12 cellular contexts compared by ENCODE assay signal in genomic region chr7:45028920-45029344, GRCh38. TPM values are rescaled to one million over a fixed set of nuclear protein-coding genes. Genes with fewer than 3 reads are reported as not detected.
DNase-seq lines count a peak whose midpoint lies in the region; ATAC-seq and TF ChIP-seq lines count a peak whose summit lies in the region.
"Had no signal": no experiment of that assay in that cellular context is flagged by ENCODE, and none has a peak within 500 bp of the region (broad histone marks: within the 10 kb centered on the region; RNA-seq: fewer than 3 reads in every experiment).

No MANE protein-coding gene starts in this region.

- 43 to 60% (median 52%) methylated on average over 7 of the region's 7 CpGs for WGBS in spleen, 5 donors
- WGBS in sigmoid colon, 2 donors = 58 to 86% methylated on average over 7 of the region's 7 CpGs

- H3K4me1 Mint-ChIP-seq in activated CD4-positive, alpha-beta T cell treated with anti-CD3 and anti-CD28 coated beads, Interleukin-2, amount 10 ng/mL, durations not matched to agents 24 days and 14 days = peaks cover 78% of the 10 kb centered on the region

- no peaks in the 10 kb centered on the region for H3K27me3 Mint-ChIP-seq in activated CD4-positive, alpha-beta T cell treated with anti-CD3 and anti-CD28 coated beads, Interleukin-2, amount 10 ng/mL, durations not matched to agents 24 days and 14 days

- H2AFZ ChIP-seq in MM.1S (ENCODE audit: low read length) = no peak overlapping the region

- H3K27me3 ChIP-seq in MM.1S (replicated peaks; ENCODE audit: insufficient read depth, low read length) (no peaks in the 10 kb centered on the region), colonic mucosa (no peaks in the 10 kb centered on the region), spleen (replicated peaks in 1 of 7) (no peaks in the 10 kb centered on the region), sigmoid colon (no peaks in the 10 kb centered on the region)
- H3K27me3 ChIP-seq: thyroid gland had no signal

- H4K20me1 ChIP-seq in MM.1S (ENCODE audit: insufficient read depth, low read length) = 0 out of 2 replicates have a peak, but pooled peaks cover 10% of the 10 kb centered on the region

- no peaks in the 10 kb centered on the region for H3K9me2 ChIP-seq in MM.1S (replicated peaks; ENCODE audit: insufficient read depth, low read length)

- peaks cover 92% of the 10 kb centered on the region for H3K79me2 ChIP-seq in MM.1S (ENCODE audit: low read length)

- DNase-seq in activated CD4-positive, alpha-beta T cell treated with anti-CD3 and anti-CD28 coated beads, Interleukin-2, amount 10 ng/mL, durations not matched to agents 24 days and 14 days = no peak
- DNase-seq in activated CD4-positive, alpha-beta T cell treated with anti-CD3 and anti-CD28 coated beads, Interleukin-2, amount 50 U/mL, for 4 hours = no peak
- DNase-seq in MM.1S (no peak), colonic mucosa (no peak), spleen (no peak), germinal center (ENCODE audit: low spot score) (no peak), sigmoid colon (no peak)
- DNase-seq: thyroid gland had no signal

- TF ChIP-seq POLR2A in spleen (IDR thresholded peaks at IDR 0.05) = no peak
- TF ChIP-seq POLR2A in sigmoid colon (IDR thresholded peaks at IDR 0.05) = no peak

- no peak for ATAC-seq in HG03439 (IDR thresholded peaks at IDR 0.05; ENCODE audit: unreplicated experiment)
- ATAC-seq: A549 had no signal

- H3K9ac ChIP-seq in MM.1S (ENCODE audit: low read length) (no peak overlapping the region), colonic mucosa (ENCODE audit: low read depth in 2 of 2, low read length in 2 of 2) (no peak overlapping the region)

- H3K4me1 ChIP-seq in MM.1S (ENCODE audit: low read length) (peaks cover 58% of the 10 kb centered on the region), colonic mucosa (no peaks in the 10 kb centered on the region), spleen (peaks cover 44 to 89% (median 73%) of the 10 kb centered on the region in 6 donors), sigmoid colon (no peaks in the 10 kb centered on the region)
- H3K4me1 ChIP-seq: thyroid gland had no signal

- peaks cover 51% of the 10 kb centered on the region for H3K36me3 Mint-ChIP-seq in activated CD4-positive, alpha-beta T cell treated with anti-CD3 and anti-CD28 coated beads, Interleukin-2, amount 10 ng/mL, durations not matched to agents 24 days and 14 days (ENCODE audit: low read depth)

- H3F3A ChIP-seq in MM.1S (ENCODE audit: insufficient read depth, low read length) = peaks cover 26% of the 10 kb centered on the region

- no peak for TF ChIP-seq EP300 in sigmoid colon (IDR thresholded peaks at IDR 0.05)

- H3K4me3 ChIP-seq in MM.1S (ENCODE audit: low read length) (peak overlapping the region; percentile 60), colonic mucosa (peak overlapping the region; percentile 23), spleen (peak overlapping the region; percentile 36 to 88 (median 60)), sigmoid colon (peak overlapping the region in 1 of 4 donors; percentile 18)
- H3K4me3 ChIP-seq: A549, thyroid gland had no signal

- H3K4me3 Mint-ChIP-seq in activated CD4-positive, alpha-beta T cell treated with anti-CD3 and anti-CD28 coated beads, Interleukin-2, amount 10 ng/mL, durations not matched to agents 24 days and 14 days = peak overlapping the region; percentile 85

- no peaks in the 10 kb centered on the region for H3K9me3 Mint-ChIP-seq in activated CD4-positive, alpha-beta T cell treated with anti-CD3 and anti-CD28 coated beads, Interleukin-2, amount 10 ng/mL, durations not matched to agents 24 days and 14 days

- TF ChIP-seq CTCF in MM.1S (IDR thresholded peaks at IDR 0.05; ENCODE audit: low read length) = no peak
- TF ChIP-seq CTCF in colonic mucosa (IDR thresholded peaks at IDR 0.05) = no peak
- no peak for TF ChIP-seq CTCF in spleen (IDR thresholded peaks at IDR 0.05 in 8 of 11, conservative IDR thresholded peaks at IDR 0.05 in 3 of 11)
- no peak for TF ChIP-seq CTCF in sigmoid colon (IDR thresholded peaks at IDR 0.05)

- no peaks in the 10 kb centered on the region for H3K9me3 ChIP-seq in MM.1S (replicated peaks; ENCODE audit: insufficient read depth, low read length)
- no peaks in the 10 kb centered on the region for H3K9me3 ChIP-seq in colonic mucosa
- peaks cover 0 to 5% (median 0%) of the 10 kb centered on the region in 8 donors for H3K9me3 ChIP-seq in spleen
- no peaks in the 10 kb centered on the region for H3K9me3 ChIP-seq in sigmoid colon
- H3K9me3 ChIP-seq: A549, thyroid gland had no signal

- no peaks in the 10 kb centered on the region; the same call in 1 of the 2 replicates for H3K36me3 ChIP-seq in MM.1S (replicated peaks; ENCODE audit: insufficient read depth, low read length)
- no peaks in the 10 kb centered on the region for H3K36me3 ChIP-seq in colonic mucosa
- H3K36me3 ChIP-seq in spleen = peaks cover 0 to 55% (median 2%) of the 10 kb centered on the region in 6 donors
- peaks cover 0 to 21% (median 7%) of the 10 kb centered on the region in 4 donors for H3K36me3 ChIP-seq in sigmoid colon
- H3K36me3 ChIP-seq: thyroid gland had no signal

- H3K4me2 ChIP-seq in MM.1S (ENCODE audit: low read depth, low read length) = peak overlapping the region; percentile 92; the same call in 1 of the 2 replicates
- H3K4me2 ChIP-seq: A549 had no signal

- intact Hi-C loops in activated CD4-positive, alpha-beta T cell treated with anti-CD3 and anti-CD28 coated beads, Interleukin-2, amount 10 ng/mL, durations not matched to agents 24 days and 14 days (cut with micrococcal nuclease) = loop anchor here (1.0 to 5.0 kb wide), 5 partner anchors 16 to 168 kb away; no protein-coding TSS in a partner anchor
- intact Hi-C loops in colonic mucosa (cut with DNase I) (no loop called here), spleen (cut with DNase I; ENCODE audit: low total_unique reads) (loop anchor here (10.0 kb wide), 1 partner anchor 54 kb away; the partner anchor contains the start of gene MYO1G), sigmoid colon (cut with DNase I) (no loop called here)

- H3K27ac Mint-ChIP-seq in activated CD4-positive, alpha-beta T cell treated with anti-CD3 and anti-CD28 coated beads, Interleukin-2, amount 10 ng/mL, durations not matched to agents 24 days and 14 days = peak overlapping the region; percentile 85

- H3K27ac ChIP-seq in MM.1S (ENCODE audit: low read length) (no peak overlapping the region), colonic mucosa (no peak overlapping the region), spleen (peak overlapping the region in 6 of 8 donors; percentile 81 to 95 (median 92)), sigmoid colon (no peak overlapping the region)
- H3K27ac ChIP-seq: A549, thyroid gland had no signal

RNA-seq across cellular contexts. Expression of gene CCM2, which starts 28.9 kb away (rescaled TPM):
- total RNA-seq in activated CD4-positive, alpha-beta T cell treated with anti-CD3 and anti-CD28 coated beads, Interleukin-2, amount 10 ng/mL, durations not matched to agents 24 days and 14 days = 59.2 and 63.1 TPM in 2 replicates
- total RNA-seq in colonic mucosa (10 to 100 TPM; 34.8 to 38.0 TPM), spleen (10 to 100 TPM; 67.8 to 94.2 (median 80.9) TPM), sigmoid colon (10 to 100 TPM; 28.1 to 40.7 (median 36.3) TPM)
- polyA plus RNA-seq in spleen (100 to 1,000 TPM in 2 of 3 donors, 10 to 100 TPM in 1; 80.8 to 108 (median 107) TPM), sigmoid colon (10 to 100 TPM; 29.1 to 54.2 (median 29.4) TPM)

RNA-seq across cellular contexts. Expression of gene MYO1G, which starts 50.1 kb away (rescaled TPM):
- total RNA-seq in activated CD4-positive, alpha-beta T cell treated with anti-CD3 and anti-CD28 coated beads, Interleukin-2, amount 10 ng/mL, durations not matched to agents 24 days and 14 days = 283 and 290 TPM in 2 replicates
- total RNA-seq in colonic mucosa (1 to 10 TPM; 2.1 to 3.6 TPM), spleen (10 to 100 TPM; 36.4 to 68.6 (median 62.1) TPM), sigmoid colon (1 to 10 TPM; 1.1 to 3.4 (median 1.1) TPM)
- polyA plus RNA-seq in spleen (10 to 100 TPM; 27.9 to 61.1 (median 45.6) TPM), sigmoid colon (10 to 100 TPM in 1 of 3 donors, 1 to 10 TPM in 2; 2.4 to 19.5 (median 2.8) TPM)
- total RNA-seq: epithelial cell of proximal tubule, renal cortical epithelial cell had no signal

RNA-seq across cellular contexts. Expression of gene NACAD, which starts 59.8 kb away (rescaled TPM):
- 0.09 and 0.31 TPM in 2 replicates for total RNA-seq in activated CD4-positive, alpha-beta T cell treated with anti-CD3 and anti-CD28 coated beads, Interleukin-2, amount 10 ng/mL, durations not matched to agents 24 days and 14 days
- total RNA-seq in colonic mucosa = 1 to 10 TPM; 1.0 to 3.3 TPM
- 1 to 10 TPM; 1.2 to 6.2 (median 3.4) TPM for total RNA-seq in spleen
- 1 to 10 TPM in 1 of 3 donors, under 1 TPM in 2; 0.30 to 1.0 (median 0.30) TPM for polyA plus RNA-seq in spleen
- 1 to 10 TPM; 3.2 to 8.9 (median 4.9) TPM for total RNA-seq in sigmoid colon
- 1 to 10 TPM in 1 of 3 donors, under 1 TPM in 2; 0.23 to 1.9 (median 0.60) TPM for polyA plus RNA-seq in sigmoid colon

Comparison
In these comparisons a context has a peak if more than half of its experiments do, and no peak if none do; other contexts are left out.
1. H3K27ac ChIP-seq: peak in spleen (6 of 8); none in MM.1S (single experiment), colonic mucosa (single experiment) and sigmoid colon (0 of 4).
2. RNA of gene MYO1G, which starts 50.1 kb away (total RNA-seq): 283 to 290 TPM in activated CD4-positive, alpha-beta T cell treated with anti-CD3 and anti-CD28 coated beads, Interleukin-2, amount 10 ng/mL, durations not matched to agents 24 days and 14 days and 36.4 to 68.6 TPM in spleen; 2.1 to 3.6 TPM in colonic mucosa and 1.1 to 3.4 TPM in sigmoid colon; every median in the first group is over 4 times any median in the second.
3. intact Hi-C loops: an anchor here in activated CD4-positive, alpha-beta T cell treated with anti-CD3 and anti-CD28 coated beads, Interleukin-2, amount 10 ng/mL, durations not matched to agents 24 days and 14 days (1.0 to 5.0 kb wide) and spleen (10.0 kb wide); none called in colonic mucosa and sigmoid colon.